In genomic region chr11:47264119-47264915, GRCh38 we compare ENCODE assay signal across 20 cellular contexts. TPM values are rescaled to one million over a fixed set of nuclear protein-coding genes. Genes with fewer than 3 reads are reported as not detected.
DNase-seq lines count a peak whose midpoint lies in the region; ATAC-seq, FAIRE-seq and TF ChIP-seq lines count a peak whose summit lies in the region.
"Had no signal": no experiment of that assay in that cellular context is flagged by ENCODE, and none has a peak within 500 bp of the region (broad histone marks: within the 10 kb centered on the region; RNA-seq: fewer than 3 reads in every experiment).

No MANE protein-coding gene starts in this region.

- no peak overlapping the region for H3K9ac ChIP-seq in astrocyte (ENCODE audit: low read length)

- no peak overlapping the region for H3K4me3 ChIP-seq in RWPE2 (ENCODE audit: severe bottlenecking)
- no peak overlapping the region for H3K4me3 ChIP-seq in astrocyte (ENCODE audit: insufficient read depth, low read depth, low read length)
- no peak overlapping the region for H3K4me3 ChIP-seq in heart left ventricle
- no peak overlapping the region for H3K4me3 ChIP-seq in SJCRH30
- H3K4me3 ChIP-seq: PC-9, skin epidermis had no signal

- no peaks in the 10 kb centered on the region for H3K79me2 ChIP-seq in astrocyte (ENCODE audit: insufficient read depth, low read length)

- WGBS in heart left ventricle, 4 donors, result 84 to 91% (median 86%) methylated on average over 10 of the region's 10 CpGs

- no peak overlapping the region for H2AFZ ChIP-seq in astrocyte (ENCODE audit: low read depth, low read length)
- H2AFZ ChIP-seq: PC-9 had no signal

- H3K36me3 Mint-ChIP-seq in T-helper 2 cell treated with Interferon-gamma antibody and Interleukin-4, amounts not matched to agents 5 μg/mL and 100 μg/mL, for 36 hours (ENCODE audit: low read depth), result peaks cover 2% of the 10 kb centered on the region
- H3K36me3 Mint-ChIP-seq in astrocyte (ENCODE audit: low read depth, unreplicated experiment) (peaks cover 2% of the 10 kb centered on the region), nephron progenitor cell (ENCODE audit: low read depth) (peaks cover 11% of the 10 kb centered on the region)
- H3K36me3 Mint-ChIP-seq: activated naive CD4-positive, alpha-beta T cell treated with anti-CD3 and anti-CD28 coated beads, Interleukin-2, amount 50 U/mL, for 24 hours had no signal

- no peaks in the 10 kb centered on the region for H3K9me3 ChIP-seq in RWPE2 (ENCODE audit: severe bottlenecking)
- H3K9me3 ChIP-seq in astrocyte (ENCODE audit: insufficient read depth, low read depth, low read length), result no peaks in the 10 kb centered on the region
- no peaks in the 10 kb centered on the region for H3K9me3 ChIP-seq in heart left ventricle
- H3K9me3 ChIP-seq in SJCRH30 (replicated peaks), result no peaks in the 10 kb centered on the region

- TF ChIP-seq POLR2A in heart left ventricle (IDR thresholded peaks at IDR 0.05), result no peak

- peaks cover 17% of the 10 kb centered on the region for H3K4me1 ChIP-seq in RWPE2 (ENCODE audit: insufficient read depth, poor library complexity, severe bottlenecking)
- H3K4me1 ChIP-seq in astrocyte (ENCODE audit: insufficient read depth, low read length), result peaks cover 34% of the 10 kb centered on the region
- H3K4me1 ChIP-seq in heart left ventricle, result peaks cover 0 to 46% (median 18%) of the 10 kb centered on the region in 12 donors
- H3K4me1 ChIP-seq in SJCRH30, result peaks cover under 1% of the 10 kb centered on the region; the same call in 1 of the 2 replicates

- no peaks in the 10 kb centered on the region for H4K20me1 ChIP-seq in astrocyte (ENCODE audit: insufficient read depth, low read length)

- H3K4me1 Mint-ChIP-seq in T-helper 2 cell treated with Interferon-gamma antibody and Interleukin-4, amounts not matched to agents 5 μg/mL and 100 μg/mL, for 36 hours (ENCODE audit: low read depth), result peaks cover 30% of the 10 kb centered on the region
- H3K4me1 Mint-ChIP-seq in astrocyte (ENCODE audit: low read depth, unreplicated experiment), result peaks cover 17% of the 10 kb centered on the region
- peaks cover 38% of the 10 kb centered on the region for H3K4me1 Mint-ChIP-seq in nephron progenitor cell

- no peaks in the 10 kb centered on the region for H3K27me3 ChIP-seq in RWPE2 (ENCODE audit: insufficient read depth, poor library complexity, severe bottlenecking)
- H3K27me3 ChIP-seq in astrocyte (ENCODE audit: insufficient read depth, low read length), result no peaks in the 10 kb centered on the region
- H3K27me3 ChIP-seq in heart left ventricle, result no peaks in the 10 kb centered on the region
- H3K27me3 ChIP-seq in SJCRH30, result no peaks in the 10 kb centered on the region

- H3K27ac ChIP-seq in RWPE2 (ENCODE audit: poor library complexity, severe bottlenecking) (peak overlapping the region; percentile 34), astrocyte (ENCODE audit: low read depth, low read length) (no peak overlapping the region), heart left ventricle (no peak overlapping the region), SJCRH30 (no peak overlapping the region)
- H3K27ac ChIP-seq: WERI-Rb-1 had no signal

- no peak for FAIRE-seq in astrocyte (lab: Jason Lieb, UNC)

- no peaks in the 10 kb centered on the region for H3K9me3 Mint-ChIP-seq in T-helper 2 cell treated with Interferon-gamma antibody and Interleukin-4, amounts not matched to agents 5 μg/mL and 100 μg/mL, for 36 hours
- H3K9me3 Mint-ChIP-seq in astrocyte (ENCODE audit: unreplicated experiment) (no peaks in the 10 kb centered on the region), nephron progenitor cell (no peaks in the 10 kb centered on the region)
- H3K9me3 Mint-ChIP-seq: activated naive CD4-positive, alpha-beta T cell treated with anti-CD3 and anti-CD28 coated beads, Interleukin-2, amount 50 U/mL, for 24 hours had no signal

- H3K27me3 Mint-ChIP-seq in T-helper 2 cell treated with Interferon-gamma antibody and Interleukin-4, amounts not matched to agents 5 μg/mL and 100 μg/mL, for 36 hours (ENCODE audit: low read depth), result no peaks in the 10 kb centered on the region
- H3K27me3 Mint-ChIP-seq in astrocyte (ENCODE audit: low read depth, unreplicated experiment), result peaks cover 4% of the 10 kb centered on the region
- no peaks in the 10 kb centered on the region for H3K27me3 Mint-ChIP-seq in nephron progenitor cell (ENCODE audit: low read depth, poor library complexity)
- H3K27me3 Mint-ChIP-seq: activated naive CD4-positive, alpha-beta T cell treated with anti-CD3 and anti-CD28 coated beads, Interleukin-2, amount 50 U/mL, for 24 hours; progenitor cell of endocrine pancreas had no signal

- peak overlapping the region; percentile 64 for H3K27ac Mint-ChIP-seq in T-helper 2 cell treated with Interferon-gamma antibody and Interleukin-4, amounts not matched to agents 5 μg/mL and 100 μg/mL, for 36 hours
- H3K27ac Mint-ChIP-seq in astrocyte (ENCODE audit: unreplicated experiment) (no peak overlapping the region), nephron progenitor cell (peak overlapping the region; percentile 66)
- H3K27ac Mint-ChIP-seq: progenitor cell of endocrine pancreas had no signal

- intact Hi-C loops in heart left ventricle (cut with DNase I), result no loop called here

- peak overlapping the region; percentile 48 for H3K4me2 ChIP-seq in astrocyte (ENCODE audit: low read length)

- ATAC-seq in RWPE2 (ENCODE audit: low read depth) (no peak), heart left ventricle (no peak)

- H3K4me3 Mint-ChIP-seq in T-helper 2 cell treated with Interferon-gamma antibody and Interleukin-4, amounts not matched to agents 5 μg/mL and 100 μg/mL, for 36 hours, result no peak overlapping the region
- H3K4me3 Mint-ChIP-seq in astrocyte (ENCODE audit: unreplicated experiment) (no peak overlapping the region), nephron progenitor cell (no peak overlapping the region)

- no peak for TF ChIP-seq CTCF in RWPE2 (IDR thresholded peaks at IDR 0.05; ENCODE audit: poor library complexity, severe bottlenecking)
- no peak for TF ChIP-seq CTCF in astrocyte (IDR thresholded peaks at IDR 0.05; ENCODE audit: insufficient read depth, low read depth, low read length)
- TF ChIP-seq CTCF in nephron progenitor cell (IDR thresholded peaks at IDR 0.05), result no peak
- no peak for TF ChIP-seq CTCF in heart left ventricle (IDR thresholded peaks at IDR 0.05)

- H3K36me3 ChIP-seq in RWPE2 (ENCODE audit: low read depth) (no peaks in the 10 kb centered on the region), astrocyte (ENCODE audit: insufficient read depth, low read length) (no peaks in the 10 kb centered on the region), heart left ventricle (peaks cover 0 to 20% (median 8%) of the 10 kb centered on the region in 9 donors), SJCRH30 (no peaks in the 10 kb centered on the region)
- H3K36me3 ChIP-seq: WERI-Rb-1 had no signal

- DNase-seq in T-helper 2 cell treated with Interferon-gamma antibody and Interleukin-4, amounts not matched to agents 5 μg/mL and 100 μg/mL, for 36 hours (ENCODE audit: low spot score), result no peak
- DNase-seq in T-helper 2 cell (no peak), RWPE2 (ENCODE audit: low spot score) (no peak), astrocyte (ENCODE audit: low read depth) (peak; percentile 61), nephron progenitor cell (no peak), superior temporal gyrus (ENCODE audit: extremely low spot score) (no peak), heart left ventricle (no peak), SJCRH30 (no peak)
- DNase-seq: 8988T; central memory CD4-positive, alpha-beta T cell; effector memory CD4-positive, alpha-beta T cell; hypothalamus; NCI-H1092 treated with DMSO at 0.1 percent for 48 hours; NCI-H2107; NCI-H748 treated with DMSO at 0.1 percent for 48 hours; WERI-Rb-1 had no signal

RNA-seq across cellular contexts. Expression of gene MADD, which starts 5.6 kb away (rescaled TPM):
- 22.9 and 24.1 TPM in 2 replicates for total RNA-seq in astrocyte
- 10 to 100 TPM; 30.1 to 60.6 (median 42.0) TPM for total RNA-seq in heart left ventricle
- 10 to 100 TPM; 22.6 to 37.5 TPM for polyA plus RNA-seq in heart left ventricle
- 28.8 and 29.0 TPM in 2 replicates for total RNA-seq in SJCRH30 (2014; rRNA removed; shearing (Covaris generic))

RNA-seq across cellular contexts. Expression of gene NR1H3, which starts 6.5 kb away (rescaled TPM):
- total RNA-seq in astrocyte (9.8 and 11.2 TPM in 2 replicates), heart left ventricle (10 to 100 TPM in 5 of 9 donors, 1 to 10 TPM in 4; 3.9 to 38.5 (median 11.9) TPM)
- 10 to 100 TPM; 11.4 to 17.5 TPM for polyA plus RNA-seq in heart left ventricle
- 4.1 and 6.2 TPM in 2 replicates for total RNA-seq in SJCRH30 (2014; rRNA removed; shearing (Covaris generic))

RNA-seq across cellular contexts. Expression of gene ACP2, which starts 15.7 kb away (rescaled TPM):
- total RNA-seq in astrocyte (40.8 and 42.2 TPM in 2 replicates), heart left ventricle (10 to 100 TPM; 18.0 to 60.4 (median 26.6) TPM)
- 10 to 100 TPM; 25.3 to 44.7 TPM for polyA plus RNA-seq in heart left ventricle
- 26.2 and 29.6 TPM in 2 replicates for total RNA-seq in SJCRH30 (2014; rRNA removed; shearing (Covaris generic))

RNA-seq across cellular contexts. Expression of gene DDB2, which starts 49.5 kb away (rescaled TPM):
- 40.0 and 47.0 TPM in 2 replicates for total RNA-seq in astrocyte
- total RNA-seq in heart left ventricle, result 10 to 100 TPM in 4 of 9 donors, 1 to 10 TPM in 5; 8.0 to 28.5 (median 9.7) TPM
- 10 to 100 TPM in 1 of 2 donors, 1 to 10 TPM in 1; 8.1 to 11.7 TPM for polyA plus RNA-seq in heart left ventricle
- total RNA-seq in SJCRH30 (2014; rRNA removed; shearing (Covaris generic)), result 10.7 and 11.1 TPM in 2 replicates
